ENCODE assay signal across 19 cellular contexts in the genomic region with DNA sequence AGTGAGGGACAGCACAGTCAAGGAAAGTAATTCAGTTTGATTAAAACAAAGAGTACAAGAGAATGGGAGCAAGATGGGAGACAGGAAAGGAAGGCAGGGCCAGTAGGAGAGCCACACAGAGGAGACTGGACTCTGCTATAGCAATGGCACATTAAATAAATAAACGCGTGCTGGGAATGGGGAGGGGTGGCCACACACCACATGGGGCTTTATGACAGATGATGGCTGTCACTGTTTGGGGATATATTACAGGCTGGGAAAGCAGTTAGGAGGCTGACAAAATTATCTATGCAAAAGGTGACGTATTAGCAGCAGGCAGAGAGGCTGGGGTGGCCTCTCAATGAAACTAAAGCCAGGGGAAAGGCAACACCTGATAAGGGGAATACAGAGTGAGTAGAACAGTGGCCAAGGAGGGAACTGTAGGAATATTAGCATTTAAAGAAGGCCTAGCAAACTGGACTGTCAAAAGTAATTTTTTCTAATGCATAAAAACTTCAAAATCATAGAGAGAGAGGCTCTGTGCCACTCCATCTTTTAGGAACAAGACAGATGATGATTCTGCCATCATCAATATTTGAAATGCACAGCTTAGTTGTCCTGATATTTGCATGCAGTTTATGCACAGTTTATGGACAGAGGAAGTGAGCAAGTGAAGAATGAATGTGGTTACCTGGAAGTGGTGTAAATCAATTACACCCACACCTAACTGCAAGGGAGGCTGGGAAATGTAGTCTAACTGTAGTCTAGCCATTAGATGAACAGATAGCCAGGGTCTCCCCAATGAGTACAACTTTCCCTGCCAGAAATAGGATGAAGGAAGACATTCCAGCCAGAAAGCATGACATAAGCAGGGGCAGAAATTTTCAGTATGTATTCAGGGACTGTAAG.
DNase-seq lines count a peak whose midpoint lies in the region; ATAC-seq and TF ChIP-seq lines count a peak whose summit lies in the region.
"Had no signal": no experiment of that assay in that cellular context is flagged by ENCODE, and none has a peak within 500 bp of the region (broad histone marks: within the 10 kb centered on the region; RNA-seq: fewer than 3 reads in every experiment).

No MANE protein-coding gene starts in this region.

- H3K4me1 ChIP-seq in RWPE2 (ENCODE audit: insufficient read depth, poor library complexity, severe bottlenecking) = peaks cover 6% of the 10 kb centered on the region

- TF ChIP-seq CTCF in RWPE2 (IDR thresholded peaks at IDR 0.05; ENCODE audit: poor library complexity, severe bottlenecking) = no peak

- no peaks in the 10 kb centered on the region for H3K9me3 ChIP-seq in RWPE2 (ENCODE audit: severe bottlenecking)

- peak; percentile 66 for ATAC-seq in stimulated activated naive CD8-positive, alpha-beta T cell treated with anti-CD3 and anti-CD28 coated beads, Interleukin-15, amount 100 ng/mL, for 72 hours
- no peak for ATAC-seq in stimulated activated naive CD8-positive, alpha-beta T cell treated with anti-CD3 and anti-CD28 coated beads, Interleukin-15, Interleukin-2, amounts not matched to agents 100 U/mL and 50 U/mL, for 24 hours
- ATAC-seq in RWPE2 (ENCODE audit: low read depth) (peak; percentile 61; the same call in 1 of the 3 replicates), GM18858 (IDR thresholded peaks at IDR 0.05; ENCODE audit: unreplicated experiment) (no peak), HG03439 (IDR thresholded peaks at IDR 0.05; ENCODE audit: unreplicated experiment) (no peak), GM19452 (IDR thresholded peaks at IDR 0.05; ENCODE audit: unreplicated experiment) (no peak), Right ventricle myocardium inferior (no peak)
- ATAC-seq in central memory CD8-positive, alpha-beta T cell (replicated peaks; ENCODE audit: extremely low read depth, poor library complexity, severe bottlenecking) = no peak

- peaks cover 49% of the 10 kb centered on the region for H3K4me1 Mint-ChIP-seq in stimulated activated naive CD8-positive, alpha-beta T cell treated with anti-CD3 and anti-CD28 coated beads, Interleukin-15, amount 100 ng/mL, for 72 hours
- H3K4me1 Mint-ChIP-seq in central memory CD8-positive, alpha-beta T cell = peaks cover 34% of the 10 kb centered on the region

- intact Hi-C loops in Right ventricle myocardium inferior (cut with DNase I) = loop anchor here (5.0 to 10.0 kb wide), 3 partner anchors 122 to 345 kb away; partner anchors contain the start of gene FOXO1

- H3K27ac Mint-ChIP-seq in stimulated activated naive CD8-positive, alpha-beta T cell treated with anti-CD3 and anti-CD28 coated beads, Interleukin-15, amount 100 ng/mL, for 72 hours = no peak overlapping the region
- peak overlapping the region; percentile 52 for H3K27ac Mint-ChIP-seq in central memory CD8-positive, alpha-beta T cell (ENCODE audit: low read depth)
- H3K27ac Mint-ChIP-seq: activated CD4-positive, alpha-beta T cell treated with anti-CD3 and anti-CD28 coated beads, Interleukin-2, amount 10 ng/mL, durations not matched to agents 24 days and 14 days; H9; nephron had no signal

- H3K36me3 Mint-ChIP-seq in central memory CD8-positive, alpha-beta T cell (ENCODE audit: insufficient read depth) = peaks cover 2% of the 10 kb centered on the region

- no peak for DNase-seq in stimulated activated naive CD8-positive, alpha-beta T cell treated with anti-CD3 and anti-CD28 coated beads, Interleukin-15, amount 100 ng/mL, for 72 hours
- no peak for DNase-seq in stimulated activated naive CD8-positive, alpha-beta T cell treated with anti-CD3 and anti-CD28 coated beads, Interleukin-15, Interleukin-2, amounts not matched to agents 100 U/mL and 50 U/mL, for 24 hours
- DNase-seq in RWPE2 (ENCODE audit: low spot score) (no peak), Right ventricle myocardium inferior (ENCODE audit: missing footprints) (no peak)
- DNase-seq in central memory CD8-positive, alpha-beta T cell (ENCODE audit: low spot score in 2 of 2) = no peak
- DNase-seq: activated CD4-positive, alpha-beta T cell treated with anti-CD3 and anti-CD28 coated beads, Interleukin-2, amount 10 ng/mL, durations not matched to agents 24 days and 14 days; activated T-cell treated with anti-CD3 and anti-CD28 coated beads, Interleukin-2, amount 50 U/mL, for 48 hours; amygdala; cerebellar nuclear complex; effector memory CD4-positive, alpha-beta T cell; H9; head of caudate nucleus; stimulated activated CD4-positive, alpha-beta T cell treated with anti-CD3 and anti-CD28 coated beads, Interleukin-4, amount 100 ng/mL, for 24 hours; T1000 had no signal

- no peaks in the 10 kb centered on the region for H3K27me3 Mint-ChIP-seq in stimulated activated naive CD8-positive, alpha-beta T cell treated with anti-CD3 and anti-CD28 coated beads, Interleukin-15, amount 100 ng/mL, for 72 hours
- no peaks in the 10 kb centered on the region for H3K27me3 Mint-ChIP-seq in central memory CD8-positive, alpha-beta T cell
- H3K27me3 Mint-ChIP-seq: activated CD4-positive, alpha-beta T cell treated with anti-CD3 and anti-CD28 coated beads, Interleukin-2, amount 10 ng/mL, durations not matched to agents 24 days and 14 days had no signal

- H3K27me3 ChIP-seq in RWPE2 (ENCODE audit: insufficient read depth, poor library complexity, severe bottlenecking) = no peaks in the 10 kb centered on the region

- no peak overlapping the region for H3K4me3 Mint-ChIP-seq in stimulated activated naive CD8-positive, alpha-beta T cell treated with anti-CD3 and anti-CD28 coated beads, Interleukin-15, amount 100 ng/mL, for 72 hours
- H3K4me3 Mint-ChIP-seq in central memory CD8-positive, alpha-beta T cell = no peak overlapping the region
- H3K4me3 Mint-ChIP-seq: activated CD4-positive, alpha-beta T cell treated with anti-CD3 and anti-CD28 coated beads, Interleukin-2, amount 10 ng/mL, durations not matched to agents 24 days and 14 days; H9; nephron had no signal

- no peak overlapping the region for H3K4me3 ChIP-seq in RWPE2 (ENCODE audit: severe bottlenecking)
- H3K4me3 ChIP-seq: thoracic aorta had no signal

- peaks cover 7 to 21% of the 10 kb centered on the region in 2 donors for H3K9me3 Mint-ChIP-seq in stimulated activated naive CD8-positive, alpha-beta T cell treated with anti-CD3 and anti-CD28 coated beads, Interleukin-15, amount 100 ng/mL, for 72 hours
- no peaks in the 10 kb centered on the region for H3K9me3 Mint-ChIP-seq in central memory CD8-positive, alpha-beta T cell

- H3K36me3 ChIP-seq in RWPE2 (ENCODE audit: low read depth) = no peaks in the 10 kb centered on the region
- H3K36me3 ChIP-seq: thoracic aorta had no signal

- H3K27ac ChIP-seq in RWPE2 (ENCODE audit: poor library complexity, severe bottlenecking) = no peak overlapping the region
- H3K27ac ChIP-seq: thoracic aorta had no signal

Comparison
In these comparisons a context has a peak if more than half of its experiments do, and no peak if none do; other contexts are left out.
1. ATAC-seq: peak in stimulated activated naive CD8-positive, alpha-beta T cell treated with anti-CD3 and anti-CD28 coated beads, Interleukin-15, amount 100 ng/mL, for 72 hours (single experiment) and RWPE2 (single experiment); none in stimulated activated naive CD8-positive, alpha-beta T cell treated with anti-CD3 and anti-CD28 coated beads, Interleukin-15, Interleukin-2, amounts not matched to agents 100 U/mL and 50 U/mL, for 24 hours (single experiment), central memory CD8-positive, alpha-beta T cell (single experiment), GM18858 (single experiment), HG03439 (single experiment), GM19452 (single experiment) and Right ventricle myocardium inferior (single experiment).